ENCODE assay signal across 1 cellular context in the genomic region with DNA sequence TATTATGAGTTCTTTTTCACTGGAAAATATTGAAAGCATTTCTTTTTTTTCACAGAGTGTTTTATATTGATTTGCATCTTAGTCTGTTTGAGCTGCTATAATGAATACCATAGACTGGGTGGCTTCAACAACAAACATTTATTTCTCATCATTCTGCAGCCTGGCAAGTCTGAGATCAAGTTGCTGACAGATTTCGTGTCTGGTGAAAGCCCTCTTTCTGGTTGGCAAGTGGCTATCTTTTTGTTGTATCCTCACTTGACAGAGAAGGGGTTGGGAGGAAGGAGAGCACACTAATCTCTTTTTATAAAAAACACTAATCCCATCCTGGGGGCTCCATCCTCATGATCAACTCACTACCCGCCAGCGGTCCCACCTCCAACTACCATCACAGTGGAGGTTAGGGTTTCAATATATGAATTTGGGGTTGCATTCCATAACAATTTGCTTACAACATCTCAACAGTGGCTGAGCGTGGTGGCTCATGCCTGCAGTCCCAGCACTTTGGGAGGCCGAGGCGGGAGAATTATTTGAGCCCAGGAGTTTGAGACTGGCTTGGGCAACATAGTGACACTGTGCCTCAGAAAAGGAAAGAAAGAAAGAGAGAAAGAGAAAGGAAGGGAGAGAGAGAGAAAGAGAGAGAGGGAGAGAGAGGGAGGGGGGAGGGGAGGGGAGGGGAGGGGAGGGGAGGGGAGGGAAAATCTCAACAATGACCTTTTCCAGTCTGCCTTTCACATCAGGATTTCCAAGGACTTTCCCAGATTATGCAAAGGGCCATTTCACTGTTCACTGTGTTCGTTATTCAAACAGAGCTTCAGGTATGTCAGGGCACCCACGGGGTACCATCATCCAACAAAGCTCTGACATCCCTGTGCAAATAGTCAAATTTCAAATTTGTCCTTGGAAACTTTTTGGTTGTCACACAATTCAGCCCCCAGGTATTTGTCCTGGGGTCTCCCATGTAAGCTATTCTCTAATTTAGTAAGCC.
TF ChIP-seq lines count a peak whose summit lies in the region.

No MANE protein-coding gene starts in this region.

TF ChIP-seq in SK-N-SH treated with all-trans-retinoic acid at 6 μM for 48 hours, 23 proteins besides CTCF, POLR2A, EP300 and RAD21:
- TF ChIP-seq CSDC2 (CRISPR knock-in tag; IDR thresholded peaks at IDR 0.05): 0 out of 2 replicates have a peak, but pooled peaks have one; percentile 46
- TF ChIP-seq ZFP30 (CRISPR knock-in tag; IDR thresholded peaks at IDR 0.05): no peak
TF ChIP-seq in SK-N-SH treated with all-trans-retinoic acid at 6 μM for 48 hours: peak in this region for 1.
